Comparison of ENCODE assay signal across 1 cellular context in the genomic region with DNA sequence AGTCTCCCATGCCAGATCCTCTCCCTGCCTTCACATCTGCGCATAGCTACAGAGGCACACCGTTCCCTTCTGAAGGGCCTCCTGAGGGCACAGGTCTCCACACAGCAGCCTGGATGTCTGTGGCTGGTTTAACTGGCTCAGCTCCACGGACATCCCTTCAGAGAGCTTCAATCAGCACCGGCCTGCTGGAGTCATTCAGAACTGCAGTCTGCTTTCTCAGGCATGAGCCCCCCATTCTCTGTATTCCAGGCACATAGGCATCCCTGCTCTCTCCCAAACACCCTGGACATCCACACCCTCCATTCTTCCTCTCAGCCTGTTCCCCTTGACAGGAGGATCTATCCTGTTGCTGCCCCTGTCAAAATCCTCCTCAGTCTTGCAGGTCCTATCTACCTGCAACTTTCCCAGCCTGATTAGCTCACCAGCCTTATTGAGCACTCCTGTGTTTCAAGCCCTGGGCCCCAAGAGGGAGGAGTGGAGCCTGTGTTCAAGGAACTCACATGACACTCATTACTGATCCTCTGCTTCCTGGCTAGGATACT.
TF ChIP-seq lines count a peak whose summit lies in the region.

No MANE protein-coding gene starts in this region.

TF ChIP-seq in neural cell, 6 proteins besides CTCF, POLR2A, EP300 and RAD21:
- TF ChIP-seq MXI1 (conservative IDR thresholded peaks at IDR 0.05; ENCODE audit: poor library complexity, severe bottlenecking) (no peak), SMC3 (conservative IDR thresholded peaks at IDR 0.05; ENCODE audit: poor library complexity) (no peak), EZH2 (IDR thresholded peaks at IDR 0.05; ENCODE audit: borderline replicate concordance, insufficient read depth, low read length, poor library complexity, severe bottlenecking) (no peak), TAF1 (IDR thresholded peaks at IDR 0.05; ENCODE audit: low read depth) (no peak), POLR2AphosphoS5 (IDR thresholded peaks at IDR 0.05) (no peak)
- TF ChIP-seq, protein P1, sequence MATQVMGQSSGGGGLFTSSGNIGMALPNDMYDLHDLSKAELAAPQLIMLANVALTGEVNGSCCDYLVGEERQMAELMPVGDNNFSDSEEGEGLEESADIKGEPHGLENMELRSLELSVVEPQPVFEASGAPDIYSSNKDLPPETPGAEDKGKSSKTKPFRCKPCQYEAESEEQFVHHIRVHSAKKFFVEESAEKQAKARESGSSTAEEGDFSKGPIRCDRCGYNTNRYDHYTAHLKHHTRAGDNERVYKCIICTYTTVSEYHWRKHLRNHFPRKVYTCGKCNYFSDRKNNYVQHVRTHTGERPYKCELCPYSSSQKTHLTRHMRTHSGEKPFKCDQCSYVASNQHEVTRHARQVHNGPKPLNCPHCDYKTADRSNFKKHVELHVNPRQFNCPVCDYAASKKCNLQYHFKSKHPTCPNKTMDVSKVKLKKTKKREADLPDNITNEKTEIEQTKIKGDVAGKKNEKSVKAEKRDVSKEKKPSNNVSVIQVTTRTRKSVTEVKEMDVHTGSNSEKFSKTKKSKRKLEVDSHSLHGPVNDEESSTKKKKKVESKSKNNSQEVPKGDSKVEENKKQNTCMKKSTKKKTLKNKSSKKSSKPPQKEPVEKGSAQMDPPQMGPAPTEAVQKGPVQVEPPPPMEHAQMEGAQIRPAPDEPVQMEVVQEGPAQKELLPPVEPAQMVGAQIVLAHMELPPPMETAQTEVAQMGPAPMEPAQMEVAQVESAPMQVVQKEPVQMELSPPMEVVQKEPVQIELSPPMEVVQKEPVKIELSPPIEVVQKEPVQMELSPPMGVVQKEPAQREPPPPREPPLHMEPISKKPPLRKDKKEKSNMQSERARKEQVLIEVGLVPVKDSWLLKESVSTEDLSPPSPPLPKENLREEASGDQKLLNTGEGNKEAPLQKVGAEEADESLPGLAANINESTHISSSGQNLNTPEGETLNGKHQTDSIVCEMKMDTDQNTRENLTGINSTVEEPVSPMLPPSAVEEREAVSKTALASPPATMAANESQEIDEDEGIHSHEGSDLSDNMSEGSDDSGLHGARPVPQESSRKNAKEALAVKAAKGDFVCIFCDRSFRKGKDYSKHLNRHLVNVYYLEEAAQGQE (IDR thresholded peaks at IDR 0.05; ENCODE audit: borderline replicate concordance): no peak
